ENCODE assay signal across 1 cellular context in the genomic region with DNA sequence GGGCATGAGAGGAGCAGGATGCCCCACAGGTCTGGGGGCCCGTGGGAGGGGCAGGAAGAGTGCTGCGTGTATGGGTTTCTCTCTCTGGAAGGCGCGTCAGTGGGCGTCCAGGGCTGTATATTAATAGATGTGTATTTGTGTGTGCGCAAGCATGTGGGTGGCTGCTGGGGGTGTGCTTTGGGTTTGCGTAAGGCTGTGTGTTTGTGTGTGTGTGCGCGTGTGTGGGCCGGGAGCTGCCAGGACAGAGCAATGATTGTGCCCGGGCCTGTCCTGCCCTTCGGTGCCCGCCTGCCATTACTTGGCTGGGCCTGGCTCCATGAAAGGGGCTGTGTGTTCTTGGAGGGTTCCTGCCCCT.
TF ChIP-seq lines count a peak whose summit lies in the region.

No MANE protein-coding gene starts in this region.

TF ChIP-seq in HepG2, 621 proteins besides CTCF, POLR2A, EP300 and RAD21:
- TF ChIP-seq HNRNPL (IDR thresholded peaks at IDR 0.05; ENCODE audit: low read depth, low read length) (0 out of 2 replicates have a peak, but pooled peaks have one; percentile 80), NFIC (IDR thresholded peaks at IDR 0.05; ENCODE audit: low read length) (no peak)
